Comparison of ENCODE assay signal across 23 cellular contexts in the genomic region with DNA sequence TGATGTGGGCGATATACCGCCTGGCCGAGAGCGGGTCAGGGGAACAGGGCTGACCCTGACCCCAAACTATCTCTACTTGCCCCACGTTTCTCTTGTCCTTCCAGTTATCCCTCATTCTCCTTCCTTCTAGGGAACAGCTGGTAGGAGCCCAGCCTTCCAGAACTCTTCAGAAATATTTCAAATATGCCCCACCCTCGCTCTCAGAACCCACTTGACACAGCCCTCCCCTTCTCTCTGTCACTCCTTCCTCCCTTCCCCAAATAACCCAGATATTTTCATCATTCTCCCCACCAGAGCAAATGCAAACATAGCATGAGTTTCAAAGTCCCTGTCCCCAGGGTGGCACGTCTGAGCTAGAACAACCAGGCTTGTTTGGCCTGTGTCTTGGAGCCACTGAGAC. TPM values are rescaled to one million over a fixed set of nuclear protein-coding genes. Genes with fewer than 3 reads are reported as not detected.
"Had no signal": no experiment of that assay in that cellular context is flagged by ENCODE, and none has a peak within 500 bp of the region (broad histone marks: within the 10 kb centered on the region; RNA-seq: fewer than 3 reads in every experiment).

No MANE protein-coding gene starts in this region.

- DNase-seq: effector memory CD8-positive, alpha-beta T cell; left colon; mesendoderm; naive thymus-derived CD8-positive, alpha-beta T cell; occipital lobe; right lobe of liver; stimulated activated CD4-positive, alpha-beta T cell treated with anti-CD3 and anti-CD28 coated beads, Interleukin-12 subunit alpha, Interleukin-12 subunit beta, amount 100 ng/mL, for 4 hours; stimulated activated naive CD8-positive, alpha-beta T cell treated with anti-CD3 and anti-CD28 coated beads, Interleukin-15, Interleukin-2, amounts not matched to agents 100 U/mL and 50 U/mL, for 24 hours; thyroid gland had no signal

- H3K9me3 ChIP-seq: esophagus muscularis mucosa, pancreas, right lobe of liver, suprapubic skin, thyroid gland had no signal

- H3K27ac Mint-ChIP-seq: dendritic cell treated with granulocyte-macrophage colony-stimulating factor and Interleukin-4, amounts not matched to agents 40 ng/mL and 50 ng/mL, for 4 days; progenitor cell of endocrine pancreas had no signal

- H3K27me3 ChIP-seq: pancreas, right lobe of liver, thyroid gland had no signal

- H3K4me3 ChIP-seq: cardiac muscle cell, esophagus muscularis mucosa, pancreas, right lobe of liver, skin epidermis, suprapubic skin, thyroid gland had no signal

- H3K36me3 ChIP-seq: cardiac muscle cell, esophagus muscularis mucosa, pancreas, right lobe of liver, suprapubic skin, thyroid gland had no signal

- H3K27ac ChIP-seq: cardiac muscle cell, epithelial cell of prostate, esophagus muscularis mucosa, pancreas, right lobe of liver, skin epidermis, suprapubic skin, thyroid gland had no signal

- H3K27me3 Mint-ChIP-seq: effector memory CD8-positive, alpha-beta T cell; naive thymus-derived CD8-positive, alpha-beta T cell had no signal

- H3K4me3 Mint-ChIP-seq: dendritic cell treated with granulocyte-macrophage colony-stimulating factor and Interleukin-4, amounts not matched to agents 40 ng/mL and 50 ng/mL, for 4 days; effector memory CD8-positive, alpha-beta T cell had no signal

- H3K4me1 ChIP-seq: right lobe of liver had no signal

- H3K36me3 Mint-ChIP-seq: naive thymus-derived CD8-positive, alpha-beta T cell had no signal

- ATAC-seq: effector memory CD8-positive, alpha-beta T cell; left colon; naive thymus-derived CD8-positive, alpha-beta T cell; pancreas; right lobe of liver; stimulated activated naive CD8-positive, alpha-beta T cell treated with anti-CD3 and anti-CD28 coated beads, Interleukin-15, Interleukin-2, amounts not matched to agents 100 U/mL and 50 U/mL, for 24 hours had no signal

RNA-seq across cellular contexts. Expression of a gene that starts 1.1 kb away (rescaled TPM):
- total RNA-seq: esophagus muscularis mucosa; fibroblast of villous mesenchyme; kidney epithelial cell; left colon; lung microvascular endothelial cell; naive thymus-derived CD8-positive, alpha-beta T cell; pancreas; renal cortical epithelial cell; suprapubic skin; thyroid gland; ureter had no signal

RNA-seq across cellular contexts. Expression of a gene that starts 15.8 kb away (rescaled TPM):
- total RNA-seq: esophagus muscularis mucosa, fibroblast of villous mesenchyme, kidney epithelial cell, left colon, liver, lung microvascular endothelial cell, renal cortical epithelial cell, right lobe of liver, suprapubic skin, thyroid gland, ureter had no signal
